Comparison of ENCODE assay signal across 9 cellular contexts in genomic region chr21:28521932-28522826, GRCh38.
DNase-seq lines count a peak whose midpoint lies in the region; ATAC-seq and TF ChIP-seq lines count a peak whose summit lies in the region.
"Had no signal": no experiment of that assay in that cellular context is flagged by ENCODE, and none has a peak within 500 bp of the region (broad histone marks: within the 10 kb centered on the region; RNA-seq: fewer than 3 reads in every experiment).

No MANE protein-coding gene starts in this region.

- peak; percentile 39 for ATAC-seq in GM18519 (IDR thresholded peaks at IDR 0.05; ENCODE audit: low FRiP score, unreplicated experiment)

- H3K27me3 ChIP-seq in colonic mucosa, result no peaks in the 10 kb centered on the region

- no peak overlapping the region for H3K9ac ChIP-seq in colonic mucosa (ENCODE audit: low read depth in 2 of 2, low read length in 2 of 2)

- no peaks in the 10 kb centered on the region for H3K9me3 ChIP-seq in colonic mucosa

- no peaks in the 10 kb centered on the region for H3K36me3 ChIP-seq in colonic mucosa

- no peaks in the 10 kb centered on the region for H3K4me1 ChIP-seq in colonic mucosa

- no peak overlapping the region for H3K4me3 ChIP-seq in colonic mucosa
- H3K4me3 ChIP-seq: PC-9 had no signal

- no peak for TF ChIP-seq CTCF in colonic mucosa (IDR thresholded peaks at IDR 0.05)

- intact Hi-C loops in colonic mucosa (cut with DNase I), result no loop called here

- H3K27ac ChIP-seq in colonic mucosa, result no peak overlapping the region
- H3K27ac ChIP-seq: PC-9 had no signal

- DNase-seq in NCI-H226, result peak; percentile 54
- peak; percentile 61 for DNase-seq in fibroblast of gingiva (ENCODE audit: low read depth)
- peak; percentile 57 for DNase-seq in renal cortical epithelial cell (ENCODE audit: low read depth)
- no peak for DNase-seq in NCI-H1436 treated with DMSO at 0.1 percent for 48 hours (lab: John Stamatoyannopoulos, UW)
- DNase-seq in colonic mucosa, result no peak
- DNase-seq in NCI-H1105 treated with DMSO at 0.1 percent for 48 hours (lab: John Stamatoyannopoulos, UW), result no peak
- no peak for DNase-seq in activated naive CD4-positive, alpha-beta T cell treated with anti-CD3 and anti-CD28 coated beads, Interleukin-2, amount 50 U/mL, for 16 hours

Comparison
In these comparisons a context has a peak if more than half of its experiments do, and no peak if none do; other contexts are left out.
1. DNase-seq: peak in NCI-H226 (single experiment), fibroblast of gingiva (single experiment) and renal cortical epithelial cell (single experiment); none in NCI-H1436 treated with DMSO at 0.1 percent for 48 hours (single experiment), colonic mucosa (single experiment), NCI-H1105 treated with DMSO at 0.1 percent for 48 hours (single experiment) and activated naive CD4-positive, alpha-beta T cell treated with anti-CD3 and anti-CD28 coated beads, Interleukin-2, amount 50 U/mL, for 16 hours (single experiment).